Comparison of ENCODE assay signal across 13 cellular contexts in genomic region chr1:219659005-219659632, GRCh38. TPM values are rescaled to one million over a fixed set of nuclear protein-coding genes. Genes with fewer than 3 reads are reported as not detected.
DNase-seq lines count a peak whose midpoint lies in the region; ATAC-seq, FAIRE-seq and TF ChIP-seq lines count a peak whose summit lies in the region.
"Had no signal": no experiment of that assay in that cellular context is flagged by ENCODE, and none has a peak within 500 bp of the region (broad histone marks: within the 10 kb centered on the region; RNA-seq: fewer than 3 reads in every experiment).

No MANE protein-coding gene starts in this region.

- peak; percentile 56 for FAIRE-seq in GM12891 (lab: Jason Lieb, UNC)
- FAIRE-seq: HepG2 had no signal

- peak; percentile 45 for ATAC-seq in GM21515 (IDR thresholded peaks at IDR 0.05; ENCODE audit: unreplicated experiment)
- peak; percentile 71 for ATAC-seq in HG03442 (IDR thresholded peaks at IDR 0.05; ENCODE audit: unreplicated experiment)
- ATAC-seq: activated naive CD8-positive, alpha-beta T cell treated with anti-CD3 and anti-CD28 coated beads, Interleukin-2, amount 50 U/mL, for 24 hours; HepG2; left lobe of liver had no signal

- H3K9me2 ChIP-seq in MM.1S (replicated peaks; ENCODE audit: insufficient read depth, low read length), result no peaks in the 10 kb centered on the region

- H3K27me3 ChIP-seq in WERI-Rb-1 (ENCODE audit: insufficient read depth, low read depth, severe bottlenecking) (no peaks in the 10 kb centered on the region), MM.1S (replicated peaks; ENCODE audit: insufficient read depth, low read length) (no peaks in the 10 kb centered on the region)

- H3F3A ChIP-seq in MM.1S (ENCODE audit: insufficient read depth, low read length), result no peaks in the 10 kb centered on the region

- no peaks in the 10 kb centered on the region for H4K20me1 ChIP-seq in MM.1S (ENCODE audit: insufficient read depth, low read length)

- TF ChIP-seq CTCF in choroid plexus epithelial cell (conservative IDR thresholded peaks at IDR 0.05; ENCODE audit: low read depth, low read length) (no peak), WERI-Rb-1 (IDR thresholded peaks at IDR 0.05; ENCODE audit: low read depth, low read length) (no peak), MM.1S (IDR thresholded peaks at IDR 0.05; ENCODE audit: low read length) (no peak)

- H3K4me3 ChIP-seq in choroid plexus epithelial cell (ENCODE audit: low read depth, low read length), result no peak overlapping the region
- no peak overlapping the region for H3K4me3 ChIP-seq in WERI-Rb-1 (ENCODE audit: low read depth, low read length)
- no peak overlapping the region for H3K4me3 ChIP-seq in MM.1S (ENCODE audit: low read length)

- no peak overlapping the region for H3K27ac ChIP-seq in WERI-Rb-1
- no peak overlapping the region for H3K27ac ChIP-seq in MM.1S (ENCODE audit: low read length)
- H3K27ac ChIP-seq: epithelial cell of prostate had no signal

- no peaks in the 10 kb centered on the region for H3K4me1 ChIP-seq in MM.1S (ENCODE audit: low read length)

- H3K36me3 ChIP-seq in WERI-Rb-1, result no peaks in the 10 kb centered on the region
- no peaks in the 10 kb centered on the region for H3K36me3 ChIP-seq in MM.1S (replicated peaks; ENCODE audit: insufficient read depth, low read length)

- DNase-seq in GM12891 (ENCODE audit: insufficient read length, low spot score) (no peak), choroid plexus epithelial cell (ENCODE audit: low read depth) (peak; percentile 84), WERI-Rb-1 (no peak), hippocampal formation (lab: John Stamatoyannopoulos, UW) (no peak), MM.1S (no peak), HT-29 (ENCODE audit: low spot score) (no peak)
- DNase-seq: activated naive CD8-positive, alpha-beta T cell treated with anti-CD3 and anti-CD28 coated beads, Interleukin-2, amount 50 U/mL, for 24 hours had no signal

- no peak overlapping the region for H3K4me2 ChIP-seq in MM.1S (ENCODE audit: low read depth, low read length)

- TF ChIP-seq POLR2A in GM12891 (IDR thresholded peaks at IDR 0.05; ENCODE audit: low read depth, low read length), result no peak

- no peak overlapping the region for H3K9ac ChIP-seq in MM.1S (ENCODE audit: low read length)

- H3K79me2 ChIP-seq in MM.1S (ENCODE audit: low read length), result no peaks in the 10 kb centered on the region

- H2AFZ ChIP-seq in MM.1S (ENCODE audit: low read length), result no peak overlapping the region

- H3K9me3 ChIP-seq in WERI-Rb-1 (ENCODE audit: severe bottlenecking) (no peaks in the 10 kb centered on the region), MM.1S (replicated peaks; ENCODE audit: insufficient read depth, low read length) (no peaks in the 10 kb centered on the region)

TF ChIP-seq in GM12891, 5 proteins besides CTCF, POLR2A, EP300 and RAD21:
- no peak for TF ChIP-seq PAX5 (IDR thresholded peaks at IDR 0.05; ENCODE audit: insufficient read depth, low read length, severe bottlenecking)
- TF ChIP-seq TAF1 (IDR thresholded peaks at IDR 0.05; ENCODE audit: low read depth, low read length), result no peak
- no peak for TF ChIP-seq POU2F2 (IDR thresholded peaks at IDR 0.05; ENCODE audit: low read depth, low read length)
- no peak for TF ChIP-seq POLR2AphosphoS5 (IDR thresholded peaks at IDR 0.05; ENCODE audit: low read depth, low read length)
- TF ChIP-seq SPI1 (IDR thresholded peaks at IDR 0.05; ENCODE audit: low read depth, low read length), result no peak
TF ChIP-seq in GM12891: peak in this region for 0.

RNA-seq across cellular contexts. Expression of gene ZC3H11B, which starts 46.2 kb away (rescaled TPM):
- 0.06 TPM for polyA plus RNA-seq in GM12891 (2012; ENCODE audit: low read depth, missing spikeins)
- 0.05 TPM in 1 of 2 replicates, not detected in the other for total RNA-seq in HT-29 (2014; rRNA removed; shearing (Covaris generic))
- total RNA-seq: left lobe of liver, skeletal muscle tissue had no signal
